ENCODE assay signal across 1 cellular context in the genomic region with DNA sequence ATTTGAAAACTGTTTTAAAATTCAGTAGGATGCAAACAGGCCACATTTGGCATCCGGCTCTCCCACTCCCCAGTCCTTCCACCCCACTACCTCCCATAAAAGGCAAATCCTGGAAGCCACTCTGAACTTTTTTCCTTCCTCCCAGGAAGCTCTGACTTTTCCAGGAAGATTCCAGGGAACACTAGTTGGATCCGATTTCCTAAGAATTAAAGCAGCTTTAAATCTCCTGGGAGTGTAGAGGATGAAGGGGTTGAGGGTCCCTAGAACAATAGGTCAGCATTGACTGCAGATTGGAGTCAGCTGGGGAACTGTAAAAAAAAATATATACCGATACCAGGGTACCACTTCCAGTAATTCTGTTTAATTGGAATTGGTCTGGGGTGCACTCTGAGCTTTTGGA.
TF ChIP-seq lines count a peak whose summit lies in the region.

No MANE protein-coding gene starts in this region.

TF ChIP-seq in GM23338, 12 proteins besides CTCF, POLR2A, EP300 and RAD21 (continued from another document):
- TF ChIP-seq, protein P1, sequence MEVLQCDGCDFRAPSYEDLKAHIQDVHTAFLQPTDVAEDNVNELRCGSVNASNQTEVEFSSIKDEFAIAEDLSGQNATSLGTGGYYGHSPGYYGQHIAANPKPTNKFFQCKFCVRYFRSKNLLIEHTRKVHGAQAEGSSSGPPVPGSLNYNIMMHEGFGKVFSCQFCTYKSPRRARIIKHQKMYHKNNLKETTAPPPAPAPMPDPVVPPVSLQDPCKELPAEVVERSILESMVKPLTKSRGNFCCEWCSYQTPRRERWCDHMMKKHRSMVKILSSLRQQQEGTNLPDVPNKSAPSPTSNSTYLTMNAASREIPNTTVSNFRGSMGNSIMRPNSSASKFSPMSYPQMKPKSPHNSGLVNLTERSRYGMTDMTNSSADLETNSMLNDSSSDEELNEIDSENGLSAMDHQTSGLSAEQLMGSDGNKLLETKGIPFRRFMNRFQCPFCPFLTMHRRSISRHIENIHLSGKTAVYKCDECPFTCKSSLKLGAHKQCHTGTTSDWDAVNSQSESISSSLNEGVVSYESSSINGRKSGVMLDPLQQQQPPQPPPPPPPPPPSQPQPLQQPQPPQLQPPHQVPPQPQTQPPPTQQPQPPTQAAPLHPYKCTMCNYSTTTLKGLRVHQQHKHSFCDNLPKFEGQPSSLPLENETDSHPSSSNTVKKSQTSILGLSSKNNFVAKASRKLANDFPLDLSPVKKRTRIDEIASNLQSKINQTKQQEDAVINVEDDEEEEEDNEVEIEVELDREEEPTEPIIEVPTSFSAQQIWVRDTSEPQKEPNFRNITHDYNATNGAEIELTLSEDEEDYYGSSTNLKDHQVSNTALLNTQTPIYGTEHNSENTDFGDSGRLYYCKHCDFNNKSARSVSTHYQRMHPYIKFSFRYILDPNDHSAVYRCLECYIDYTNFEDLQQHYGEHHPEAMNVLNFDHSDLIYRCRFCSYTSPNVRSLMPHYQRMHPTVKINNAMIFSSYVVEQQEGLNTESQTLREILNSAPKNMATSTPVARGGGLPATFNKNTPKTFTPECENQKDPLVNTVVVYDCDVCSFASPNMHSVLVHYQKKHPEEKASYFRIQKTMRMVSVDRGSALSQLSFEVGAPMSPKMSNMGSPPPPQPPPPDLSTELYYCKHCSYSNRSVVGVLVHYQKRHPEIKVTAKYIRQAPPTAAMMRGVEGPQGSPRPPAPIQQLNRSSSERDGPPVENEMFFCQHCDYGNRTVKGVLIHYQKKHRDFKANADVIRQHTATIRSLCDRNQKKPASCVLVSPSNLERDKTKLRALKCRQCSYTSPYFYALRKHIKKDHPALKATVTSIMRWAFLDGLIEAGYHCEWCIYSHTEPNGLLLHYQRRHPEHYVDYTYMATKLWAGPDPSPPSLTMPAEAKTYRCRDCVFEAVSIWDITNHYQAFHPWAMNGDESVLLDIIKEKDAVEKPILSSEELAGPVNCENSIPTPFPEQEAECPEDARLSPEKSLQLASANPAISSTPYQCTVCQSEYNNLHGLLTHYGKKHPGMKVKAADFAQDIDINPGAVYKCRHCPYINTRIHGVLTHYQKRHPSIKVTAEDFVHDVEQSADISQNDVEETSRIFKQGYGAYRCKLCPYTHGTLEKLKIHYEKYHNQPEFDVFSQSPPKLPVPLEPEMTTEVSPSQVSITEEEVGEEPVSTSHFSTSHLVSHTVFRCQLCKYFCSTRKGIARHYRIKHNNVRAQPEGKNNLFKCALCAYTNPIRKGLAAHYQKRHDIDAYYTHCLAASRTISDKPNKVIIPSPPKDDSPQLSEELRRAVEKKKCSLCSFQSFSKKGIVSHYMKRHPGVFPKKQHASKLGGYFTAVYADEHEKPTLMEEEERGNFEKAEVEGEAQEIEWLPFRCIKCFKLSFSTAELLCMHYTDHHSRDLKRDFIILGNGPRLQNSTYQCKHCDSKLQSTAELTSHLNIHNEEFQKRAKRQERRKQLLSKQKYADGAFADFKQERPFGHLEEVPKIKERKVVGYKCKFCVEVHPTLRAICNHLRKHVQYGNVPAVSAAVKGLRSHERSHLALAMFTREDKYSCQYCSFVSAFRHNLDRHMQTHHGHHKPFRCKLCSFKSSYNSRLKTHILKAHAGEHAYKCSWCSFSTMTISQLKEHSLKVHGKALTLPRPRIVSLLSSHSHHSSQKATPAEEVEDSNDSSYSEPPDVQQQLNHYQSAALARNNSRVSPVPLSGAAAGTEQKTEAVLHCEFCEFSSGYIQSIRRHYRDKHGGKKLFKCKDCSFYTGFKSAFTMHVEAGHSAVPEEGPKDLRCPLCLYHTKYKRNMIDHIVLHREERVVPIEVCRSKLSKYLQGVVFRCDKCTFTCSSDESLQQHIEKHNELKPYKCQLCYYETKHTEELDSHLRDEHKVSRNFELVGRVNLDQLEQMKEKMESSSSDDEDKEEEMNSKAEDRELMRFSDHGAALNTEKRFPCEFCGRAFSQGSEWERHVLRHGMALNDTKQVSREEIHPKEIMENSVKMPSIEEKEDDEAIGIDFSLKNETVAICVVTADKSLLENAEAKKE (CRISPR knock-in tag; IDR thresholded peaks at IDR 0.05), result no peak
- TF ChIP-seq REST (IDR thresholded peaks at IDR 0.05; ENCODE audit: unreplicated experiment) (no peak), POLR2AphosphoS5 (IDR thresholded peaks at IDR 0.05; ENCODE audit: low read depth) (no peak), JUNB (IDR thresholded peaks at IDR 0.05; ENCODE audit: unreplicated experiment) (no peak), ZNF331 (CRISPR knock-in tag; IDR thresholded peaks at IDR 0.05; ENCODE audit: low read depth) (no peak), NANOG (IDR thresholded peaks at IDR 0.05; ENCODE audit: borderline replicate concordance) (no peak), EZH2phosphoT487 (IDR thresholded peaks at IDR 0.05; ENCODE audit: unreplicated experiment) (no peak), EZH2 (IDR thresholded peaks at IDR 0.05; ENCODE audit: low read depth, unreplicated experiment) (no peak)
- TF ChIP-seq, protein P2, sequence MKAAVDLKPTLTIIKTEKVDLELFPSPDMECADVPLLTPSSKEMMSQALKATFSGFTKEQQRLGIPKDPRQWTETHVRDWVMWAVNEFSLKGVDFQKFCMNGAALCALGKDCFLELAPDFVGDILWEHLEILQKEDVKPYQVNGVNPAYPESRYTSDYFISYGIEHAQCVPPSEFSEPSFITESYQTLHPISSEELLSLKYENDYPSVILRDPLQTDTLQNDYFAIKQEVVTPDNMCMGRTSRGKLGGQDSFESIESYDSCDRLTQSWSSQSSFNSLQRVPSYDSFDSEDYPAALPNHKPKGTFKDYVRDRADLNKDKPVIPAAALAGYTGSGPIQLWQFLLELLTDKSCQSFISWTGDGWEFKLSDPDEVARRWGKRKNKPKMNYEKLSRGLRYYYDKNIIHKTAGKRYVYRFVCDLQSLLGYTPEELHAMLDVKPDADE (IDR thresholded peaks at IDR 0.05), result no peak
